Comparison of ENCODE assay signal across 31 cellular contexts in genomic region chr3:171962137-171962720, GRCh38.
"Had no signal": no experiment of that assay in that cellular context is flagged by ENCODE, and none has a peak within 500 bp of the region (broad histone marks: within the 10 kb centered on the region; RNA-seq: fewer than 3 reads in every experiment).

No MANE protein-coding gene starts in this region.

- H3K9me3 ChIP-seq: ascending aorta, MG63 had no signal

- H3K27me3 ChIP-seq: ascending aorta, cardiac muscle cell, MG63 had no signal

- H3K4me3 ChIP-seq: ascending aorta, cardiac muscle cell, MG63 had no signal

- DNase-seq: activated B cell treated with CpG ODN at 0.5 μM for 24 hours; activated CD4-positive, alpha-beta T cell treated with anti-CD3 and anti-CD28 coated beads for 48 hours; activated CD4-positive, alpha-beta T cell treated with anti-CD3 and anti-CD28 coated beads, Interleukin-2, amount 50 U/mL, for 4 hours; activated CD4-positive, CD25-positive, alpha-beta regulatory T cell treated with anti-CD3 and anti-CD28 coated beads, Interleukin-2, amount 50 U/mL, for 72 hours; activated CD8-positive, alpha-beta T cell treated with anti-CD3 and anti-CD28 coated beads for 36 hours; activated effector memory CD4-positive, alpha-beta T cell treated with anti-CD3 and anti-CD28 coated beads, Interleukin-2, amount 50 U/mL, for 16 hours; activated naive CD4-positive, alpha-beta T cell; activated naive CD8-positive, alpha-beta T cell treated with anti-CD3 and anti-CD28 coated beads, Interleukin-2, amount 10 ng/mL, durations not matched to agents 7 days and 5 days; activated T-cell treated with anti-CD3 and anti-CD28 coated beads, Interleukin-2, amount 50 U/mL, for 1 hour; activated T-cell treated with anti-CD3 and anti-CD28 coated beads, Interleukin-2, amount 50 U/mL, for 72 hours; amygdala; Kasumi-1; KG1; MG63; MV-4-11; NCI-H1092; NCI-H1436 treated with DMSO at 0.1 percent for 48 hours; NCI-H187 treated with DMSO at 0.1 percent for 48 hours; NCI-H2081; NCI-H2171 treated with DMSO at 0.1 percent for 48 hours; NCI-H345; NCI-H524 treated with DMSO at 0.1 percent for 48 hours; Right ventricle myocardium superior; SW 1271; T-helper 1 cell; T-helper 2 cell; T-helper 9 cell had no signal

- ATAC-seq: activated CD8-positive, alpha-beta T cell treated with anti-CD3 and anti-CD28 coated beads for 36 hours; activated T-cell treated with anti-CD3 and anti-CD28 coated beads, Interleukin-2, amount 50 U/mL, for 72 hours; activated T-helper 17 cell treated with anti-CD3 and anti-CD28 coated beads, Interleukin-2, amount 50 U/mL, for 72 hours had no signal

- H3K36me3 ChIP-seq: ascending aorta, cardiac muscle cell, MG63 had no signal

- H3K27ac ChIP-seq: ascending aorta, cardiac muscle cell, VCaP had no signal
